20 cellular contexts compared by ENCODE assay signal in genomic region chr1:84361796-84362195, GRCh38. TPM values are rescaled to one million over a fixed set of nuclear protein-coding genes. Genes with fewer than 3 reads are reported as not detected.
DNase-seq lines count a peak whose midpoint lies in the region; ATAC-seq, FAIRE-seq and TF ChIP-seq lines count a peak whose summit lies in the region.
"Had no signal": no experiment of that assay in that cellular context is flagged by ENCODE, and none has a peak within 500 bp of the region (broad histone marks: within the 10 kb centered on the region; RNA-seq: fewer than 3 reads in every experiment).

No MANE protein-coding gene starts in this region.

- 79 to 82% methylated on average over 3 of the region's 3 CpGs for WGBS in GM23248 (ENCODE audit: low coverage in 1 of 2, low lambda C conversion rate in 2 of 2, missing lambda C conversion rate in 2 of 2), 2 experiments
- 67 to 86% (median 72%) methylated on average over 3 of the region's 3 CpGs for WGBS in small intestine, 3 donors
- WGBS in suprapubic skin, result 75% methylated on average over 3 of the region's 3 CpGs

- in situ Hi-C loops in GM23248 (cut with MboI), result no loop called here
- in situ Hi-C loops in ACHN (cut with HindIII; ENCODE audit: low pct_ligation_motif_present, low pct_unique_long_range_greater_than_20kb, low sequenced_read_pairs), result no loop called here

- no peaks in the 10 kb centered on the region for H3K27me3 ChIP-seq in GM23248 (replicated peaks; ENCODE audit: insufficient read depth)
- no peaks in the 10 kb centered on the region for H3K27me3 ChIP-seq in PC-3 (ENCODE audit: low read length)
- no peaks in the 10 kb centered on the region for H3K27me3 ChIP-seq in small intestine (ENCODE audit: control insufficient read depth in 2 of 2, insufficient read depth in 2 of 2, low read length in 2 of 2)
- no peaks in the 10 kb centered on the region for H3K27me3 ChIP-seq in suprapubic skin
- H3K27me3 ChIP-seq: BLaER1 treated with 17β-estradiol and CSF1 and Interleukin-3, amounts not matched to agents 10 nM and 100 nM had no signal

- H3K9me2 ChIP-seq in GM23248 (ENCODE audit: insufficient read depth), result no peaks in the 10 kb centered on the region
- H3K9me2 ChIP-seq in PC-3 (replicated peaks; ENCODE audit: low read length), result no peaks in the 10 kb centered on the region

- no TSS peak for BruUV-seq in PC-3 (replicated peaks; lab: Mats Ljungman, UMichigan)

- CTCF ChIA-PET in PC-3 (lab: Charles Lee), result no interaction called here

- H2AFZ ChIP-seq in GM23248 (no peak overlapping the region), PC-3 (ENCODE audit: low read length) (no peak overlapping the region)
- H2AFZ ChIP-seq: GM23338 had no signal

- no peak for TF ChIP-seq POLR2A in suprapubic skin (IDR thresholded peaks at IDR 0.05)

- H4K20me1 ChIP-seq in GM23248 (ENCODE audit: insufficient read depth) (no peaks in the 10 kb centered on the region), PC-3 (ENCODE audit: low read length) (no peaks in the 10 kb centered on the region)
- H4K20me1 ChIP-seq: BLaER1 treated with 17β-estradiol and CSF1 and Interleukin-3, amounts not matched to agents 10 nM and 100 nM had no signal

- TF ChIP-seq EP300 in suprapubic skin (IDR thresholded peaks at IDR 0.05), result no peak

- H3K9ac ChIP-seq in GM23248 (no peak overlapping the region), PC-3 (ENCODE audit: low read length) (no peak overlapping the region)
- H3K9ac ChIP-seq: BLaER1 treated with 17β-estradiol and CSF1 and Interleukin-3, amounts not matched to agents 10 nM and 100 nM had no signal

- ATAC-seq in PC-3, result peak; percentile 19
- ATAC-seq: GM23338, Right ventricle myocardium inferior had no signal

- no peak overlapping the region for H3K4me2 ChIP-seq in GM23248 (ENCODE audit: unreplicated experiment)
- peak overlapping the region; percentile 28 for H3K4me2 ChIP-seq in PC-3 (ENCODE audit: low read length)
- H3K4me2 ChIP-seq: BLaER1 treated with 17β-estradiol and CSF1 and Interleukin-3, amounts not matched to agents 10 nM and 100 nM; GM23338 had no signal

- peaks cover 20% of the 10 kb centered on the region for H3F3A ChIP-seq in GM23248 (ENCODE audit: insufficient read depth)
- H3F3A ChIP-seq in PC-3 (ENCODE audit: low read length, unreplicated experiment), result no peaks in the 10 kb centered on the region

- peaks cover 22% of the 10 kb centered on the region for H3K4me1 ChIP-seq in GM23248 (ENCODE audit: insufficient read depth)
- peaks cover 35% of the 10 kb centered on the region for H3K4me1 ChIP-seq in PC-3 (ENCODE audit: insufficient read depth, low read length)
- H3K4me1 ChIP-seq in small intestine (ENCODE audit: control insufficient read depth in 2 of 2, insufficient read depth in 1 of 2, low read depth in 1 of 2, low read length in 1 of 2), result peaks cover 2% of the 10 kb centered on the region in 2 donors
- H3K4me1 ChIP-seq in suprapubic skin, result peaks cover 18% of the 10 kb centered on the region

- H3K9me3 ChIP-seq in GM23248 (ENCODE audit: low read depth), result no peaks in the 10 kb centered on the region
- H3K9me3 ChIP-seq in PC-3 (ENCODE audit: low read length), result no peaks in the 10 kb centered on the region
- no peaks in the 10 kb centered on the region for H3K9me3 ChIP-seq in small intestine (ENCODE audit: control insufficient read depth, low read depth)
- H3K9me3 ChIP-seq in suprapubic skin, result no peaks in the 10 kb centered on the region
- H3K9me3 ChIP-seq: BLaER1 treated with 17β-estradiol and CSF1 and Interleukin-3, amounts not matched to agents 10 nM and 100 nM had no signal

- DNase-seq in GM23248 (peak; percentile 23), PC-3 (peak; percentile 84), epithelial cell of prostate (ENCODE audit: low read depth, low spot score) (peak; percentile 64), small intestine (peak; percentile 12), suprapubic skin (ENCODE audit: low spot score in 2 of 2) (no peak), DMS 273 (lab: John Stamatoyannopoulos, UW; ENCODE audit: unreplicated experiment) (no peak), ACHN (no peak)
- DNase-seq: CD8-positive, alpha-beta memory T cell; DMS79 treated with DMSO at 0.1 percent for 48 hours; GDM1; KBM-7; MV-4-11; NCI-H1694 treated with DMSO at 0.1 percent for 48 hours; NCI-H510A treated with DMSO at 0.1 percent for 48 hours; NCI-H82; SW 1271 had no signal

- no peaks in the 10 kb centered on the region for H3K79me2 ChIP-seq in GM23248 (ENCODE audit: insufficient read depth)
- H3K79me2 ChIP-seq in PC-3 (ENCODE audit: low read length), result no peaks in the 10 kb centered on the region

- H3K36me3 ChIP-seq in GM23248 (ENCODE audit: low read depth), result no peaks in the 10 kb centered on the region
- H3K36me3 ChIP-seq in PC-3 (ENCODE audit: low read depth, low read length), result no peaks in the 10 kb centered on the region
- H3K36me3 ChIP-seq in small intestine (ENCODE audit: control insufficient read depth in 2 of 2, insufficient read depth in 2 of 2, low read length in 2 of 2), result no peaks in the 10 kb centered on the region
- no peaks in the 10 kb centered on the region for H3K36me3 ChIP-seq in suprapubic skin
- H3K36me3 ChIP-seq: BLaER1 treated with 17β-estradiol and CSF1 and Interleukin-3, amounts not matched to agents 10 nM and 100 nM had no signal

- H3K27ac ChIP-seq in GM23248 (no peak overlapping the region), PC-3 (ENCODE audit: low read length) (peak overlapping the region; percentile 45), epithelial cell of prostate (peak overlapping the region; percentile 19), small intestine (ENCODE audit: low read depth in 1 of 2, low read length in 1 of 2) (no peak overlapping the region), suprapubic skin (no peak overlapping the region)
- H3K27ac ChIP-seq: BLaER1 treated with 17β-estradiol and CSF1 and Interleukin-3, amounts not matched to agents 10 nM and 100 nM had no signal

- POLR2A ChIA-PET in PC-3 (lab: Charles Lee; ENCODE audit: unreplicated experiment), result no interaction called here

- intact Hi-C loops in PC-3 (cut with micrococcal nuclease), result no loop called here

- TF ChIP-seq CTCF in PC-3 (conservative IDR thresholded peaks at IDR 0.05; ENCODE audit: low read depth, low read length) (no peak), suprapubic skin (IDR thresholded peaks at IDR 0.05) (no peak)

- H3K4me3 ChIP-seq in GM23248, result no peak overlapping the region
- H3K4me3 ChIP-seq in PC-3 (ENCODE audit: low read length), result no peak overlapping the region
- no peak overlapping the region for H3K4me3 ChIP-seq in small intestine (ENCODE audit: low read depth in 1 of 2, low read length in 2 of 2)
- H3K4me3 ChIP-seq in suprapubic skin, result no peak overlapping the region
- H3K4me3 ChIP-seq: BLaER1 treated with 17β-estradiol and CSF1 and Interleukin-3, amounts not matched to agents 10 nM and 100 nM; GM23338 had no signal

- no peak for FAIRE-seq in small intestine (lab: Jason Lieb, UNC)

RNA-seq across cellular contexts. Expression of gene DNASE2B, which starts 36.5 kb away (rescaled TPM):
- total RNA-seq in GM23248 (2014; rRNA removed; shearing (Covaris generic)), result not detected in 2 replicates
- polyA plus RNA-seq in GM23248 (2016; fragmentation: Nextera tagmentation; extraction: Ambion mirVana), result not detected in 2 replicates
- total RNA-seq in PC-3 (2014; rRNA removed), result not detected in 2 replicates
- under 1 TPM in 1 of 3 donors, not detected in 2; 0.18 TPM for polyA plus RNA-seq in small intestine
- total RNA-seq in suprapubic skin, result 1 to 10 TPM in 1 of 4 donors, not detected in 3; 1.2 TPM
- total RNA-seq: A673; CD8-positive, alpha-beta memory T cell; GM23338; Right ventricle myocardium inferior had no signal
- polyA plus RNA-seq: CD8-positive, alpha-beta memory T cell; GM23338 had no signal

Comparison
In these comparisons a context has a peak if more than half of its experiments do, and no peak if none do; other contexts are left out.
1. DNase-seq: peak in GM23248 (single experiment), PC-3 (single experiment), epithelial cell of prostate (single experiment) and small intestine (single experiment); none in suprapubic skin (0 of 2), DMS 273 (single experiment) and ACHN (single experiment).
2. H3K27ac ChIP-seq: peak in PC-3 (single experiment) and epithelial cell of prostate (single experiment); none in GM23248 (single experiment), small intestine (0 of 2) and suprapubic skin (single experiment).